In the genomic region with DNA sequence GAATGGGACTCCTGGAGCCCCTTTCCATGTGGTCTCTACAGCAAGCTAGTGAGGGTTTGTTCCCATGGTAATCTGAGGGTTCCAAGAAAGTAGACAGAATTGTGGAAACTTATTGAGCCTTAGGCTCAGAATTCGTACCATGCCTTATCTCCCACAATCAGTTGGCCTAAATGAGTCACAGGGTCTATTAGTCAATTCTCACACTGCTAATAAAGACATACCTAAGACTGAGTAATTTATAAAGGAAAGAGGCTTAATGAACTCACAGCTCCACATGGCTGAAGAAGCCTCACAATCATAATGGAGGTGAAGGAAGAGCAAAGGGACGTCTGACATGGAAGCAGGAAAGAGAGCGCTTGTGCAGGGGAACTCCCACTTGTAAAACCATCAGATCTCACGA, we compare ENCODE assay signal across 26 cellular contexts.
DNase-seq lines count a peak whose midpoint lies in the region; ATAC-seq and TF ChIP-seq lines count a peak whose summit lies in the region.
"Had no signal": no experiment of that assay in that cellular context is flagged by ENCODE, and none has a peak within 500 bp of the region (broad histone marks: within the 10 kb centered on the region; RNA-seq: fewer than 3 reads in every experiment).

No MANE protein-coding gene starts in this region.

- H3K4me2 ChIP-seq in PC-3 (ENCODE audit: low read length) = no peak overlapping the region

- H3K4me1 ChIP-seq in PC-3 (ENCODE audit: insufficient read depth, low read length) = no peaks in the 10 kb centered on the region
- H3K4me1 ChIP-seq: SJSA1 had no signal

- H3K27ac ChIP-seq in epithelial cell of prostate (no peak overlapping the region), PC-3 (ENCODE audit: low read length) (no peak overlapping the region)
- H3K27ac ChIP-seq: SJSA1 had no signal

- H3K9me3 ChIP-seq in PC-3 (ENCODE audit: low read length) = no peaks in the 10 kb centered on the region
- H3K9me3 ChIP-seq: SJSA1 had no signal

- no peaks in the 10 kb centered on the region for H3K9me2 ChIP-seq in PC-3 (replicated peaks; ENCODE audit: low read length)

- CTCF ChIA-PET in activated CD4-positive, alpha-beta T cell treated with anti-CD3 and anti-CD28 coated beads for 36 hours (lab: Charles Lee) = no interaction called here
- CTCF ChIA-PET in PC-3 (lab: Charles Lee) (interaction anchor here (0.6 kb wide), 1 partner anchor 20 kb away, joined by 3 read pairs; no protein-coding TSS in a partner anchor), GM10248 (lab: Yijun Ruan, JAX) (interaction anchor here (1.0 kb wide), 1 partner anchor 19 kb away, joined by 3 read pairs; no protein-coding TSS in a partner anchor)

- no peaks in the 10 kb centered on the region for H3K4me1 Mint-ChIP-seq in activated CD4-positive, alpha-beta T cell treated with anti-CD3 and anti-CD28 coated beads for 36 hours
- no peaks in the 10 kb centered on the region for H3K4me1 Mint-ChIP-seq in activated T-helper 17 cell treated with anti-CD3 and anti-CD28 coated beads, Interleukin-2, amount 50 U/mL, for 72 hours
- peaks cover 4% of the 10 kb centered on the region for H3K4me1 Mint-ChIP-seq in activated T-cell treated with anti-CD3 and anti-CD28 coated beads, Interleukin-2, amount 50 U/mL, for 24 hours (ENCODE audit: low read depth)

- H2AFZ ChIP-seq in PC-3 (ENCODE audit: low read length) = no peak overlapping the region

- H3K9ac ChIP-seq in PC-3 (ENCODE audit: low read length) = no peak overlapping the region

- H3K4me3 ChIP-seq in PC-3 (ENCODE audit: low read length) = no peak overlapping the region
- H3K4me3 ChIP-seq: SJSA1 had no signal

- no peaks in the 10 kb centered on the region for H3F3A ChIP-seq in PC-3 (ENCODE audit: low read length, unreplicated experiment)

- no peak overlapping the region for H3K27ac Mint-ChIP-seq in activated CD4-positive, alpha-beta T cell treated with anti-CD3 and anti-CD28 coated beads for 36 hours
- no peak overlapping the region for H3K27ac Mint-ChIP-seq in activated T-helper 17 cell treated with anti-CD3 and anti-CD28 coated beads, Interleukin-2, amount 50 U/mL, for 72 hours
- H3K27ac Mint-ChIP-seq in activated T-cell treated with anti-CD3 and anti-CD28 coated beads, Interleukin-2, amount 50 U/mL, for 24 hours = no peak overlapping the region
- H3K27ac Mint-ChIP-seq: CD8-positive, alpha-beta T cell had no signal

- H3K79me2 ChIP-seq in PC-3 (ENCODE audit: low read length) = no peaks in the 10 kb centered on the region

- H3K27me3 Mint-ChIP-seq in activated CD4-positive, alpha-beta T cell treated with anti-CD3 and anti-CD28 coated beads for 36 hours = peaks cover 3% of the 10 kb centered on the region
- H3K27me3 Mint-ChIP-seq in activated T-helper 17 cell treated with anti-CD3 and anti-CD28 coated beads, Interleukin-2, amount 50 U/mL, for 72 hours = peaks cover 3% of the 10 kb centered on the region
- peaks cover 3% of the 10 kb centered on the region for H3K27me3 Mint-ChIP-seq in activated T-cell treated with anti-CD3 and anti-CD28 coated beads, Interleukin-2, amount 50 U/mL, for 24 hours

- no peaks in the 10 kb centered on the region for H3K36me3 ChIP-seq in PC-3 (ENCODE audit: low read depth, low read length)
- H3K36me3 ChIP-seq: SJSA1 had no signal

- no peaks in the 10 kb centered on the region for H3K9me3 Mint-ChIP-seq in activated CD4-positive, alpha-beta T cell treated with anti-CD3 and anti-CD28 coated beads for 36 hours (ENCODE audit: low read depth)
- no peaks in the 10 kb centered on the region for H3K9me3 Mint-ChIP-seq in activated T-helper 17 cell treated with anti-CD3 and anti-CD28 coated beads, Interleukin-2, amount 50 U/mL, for 72 hours
- peaks cover 5% of the 10 kb centered on the region for H3K9me3 Mint-ChIP-seq in activated T-cell treated with anti-CD3 and anti-CD28 coated beads, Interleukin-2, amount 50 U/mL, for 24 hours

- H3K4me3 Mint-ChIP-seq in activated CD4-positive, alpha-beta T cell treated with anti-CD3 and anti-CD28 coated beads for 36 hours = no peak overlapping the region
- no peak overlapping the region for H3K4me3 Mint-ChIP-seq in activated T-helper 17 cell treated with anti-CD3 and anti-CD28 coated beads, Interleukin-2, amount 50 U/mL, for 72 hours
- H3K4me3 Mint-ChIP-seq in activated T-cell treated with anti-CD3 and anti-CD28 coated beads, Interleukin-2, amount 50 U/mL, for 24 hours = no peak overlapping the region
- H3K4me3 Mint-ChIP-seq: CD8-positive, alpha-beta T cell had no signal

- peak; percentile 19 for ATAC-seq in activated CD4-positive, alpha-beta T cell treated with anti-CD3 and anti-CD28 coated beads for 36 hours
- peak; percentile 48 for ATAC-seq in activated T-helper 17 cell treated with anti-CD3 and anti-CD28 coated beads, Interleukin-2, amount 50 U/mL, for 72 hours (replicated peaks)
- no peak for ATAC-seq in PC-3
- no peak for ATAC-seq in HG02678 (IDR thresholded peaks at IDR 0.05; ENCODE audit: unreplicated experiment)
- ATAC-seq: CD8-positive, alpha-beta T cell; Panc1; Right ventricle myocardium inferior had no signal

- POLR2A ChIA-PET in activated CD4-positive, alpha-beta T cell treated with anti-CD3 and anti-CD28 coated beads for 36 hours (lab: Charles Lee) = no interaction called here
- POLR2A ChIA-PET in PC-3 (lab: Charles Lee; ENCODE audit: unreplicated experiment) = no interaction called here
- POLR2A ChIA-PET in GM10248 (lab: Yijun Ruan, JAX) = no interaction called here

- H3K36me3 Mint-ChIP-seq in activated CD4-positive, alpha-beta T cell treated with anti-CD3 and anti-CD28 coated beads for 36 hours (ENCODE audit: low read depth) = no peaks in the 10 kb centered on the region
- H3K36me3 Mint-ChIP-seq in activated T-helper 17 cell treated with anti-CD3 and anti-CD28 coated beads, Interleukin-2, amount 50 U/mL, for 72 hours (ENCODE audit: low read depth) = no peaks in the 10 kb centered on the region
- H3K36me3 Mint-ChIP-seq in activated T-cell treated with anti-CD3 and anti-CD28 coated beads, Interleukin-2, amount 50 U/mL, for 24 hours (ENCODE audit: low read depth) = no peaks in the 10 kb centered on the region
- H3K36me3 Mint-ChIP-seq: CD8-positive, alpha-beta T cell had no signal

- no peaks in the 10 kb centered on the region for H4K20me1 ChIP-seq in PC-3 (ENCODE audit: low read length)

- TF ChIP-seq CTCF in PC-3 (conservative IDR thresholded peaks at IDR 0.05; ENCODE audit: low read depth, low read length) = no peak
- no peak for TF ChIP-seq CTCF in GM10248 (IDR thresholded peaks at IDR 0.05; ENCODE audit: control extremely low read depth, extremely low read depth, low read depth, missing control alignments)

- no TSS peak for BruUV-seq in PC-3 (replicated peaks; lab: Mats Ljungman, UMichigan)

- intact Hi-C loops in activated CD4-positive, alpha-beta T cell treated with anti-CD3 and anti-CD28 coated beads for 36 hours (cut with DNase I, micrococcal nuclease) = no loop called here
- intact Hi-C loops in PC-3 (cut with micrococcal nuclease) = no loop called here

- peaks cover 7% of the 10 kb centered on the region; the same call in 1 of the 2 replicates for H3K27me3 ChIP-seq in PC-3 (ENCODE audit: low read length)
- H3K27me3 ChIP-seq: SJSA1 had no signal

- no peak for DNase-seq in activated CD4-positive, alpha-beta T cell treated with anti-CD3 and anti-CD28 coated beads for 36 hours
- no peak for DNase-seq in activated CD4-positive, alpha-beta T cell treated with anti-CD3 and anti-CD28 coated beads for 48 hours
- peak; percentile 44 for DNase-seq in epithelial cell of prostate (ENCODE audit: low read depth, low spot score)
- DNase-seq in PC-3 = no peak
- DNase-seq in activated T-cell treated with anti-CD3 and anti-CD28 coated beads, Interleukin-2, amount 50 U/mL, for 24 hours = no peak
- no peak for DNase-seq in GM10248 (ENCODE audit: extremely low spot score)
- DNase-seq: 8988T; AML-193; C1 segment of cervical spinal cord; CD8-positive, alpha-beta T cell; DND-41; GDM1; Kasumi-1; MM.1S; NCI-H1048; NCI-H1436; NCI-H187 treated with DMSO at 0.1 percent for 48 hours; NCI-H2107; NCI-H226; NCI-H510A treated with DMSO at 0.1 percent for 48 hours; NCI-H748 treated with DMSO at 0.1 percent for 48 hours had no signal

Comparison
In these comparisons a context has a peak if more than half of its experiments do, and no peak if none do; other contexts are left out.
1. ATAC-seq: peak in activated CD4-positive, alpha-beta T cell treated with anti-CD3 and anti-CD28 coated beads for 36 hours (single experiment) and activated T-helper 17 cell treated with anti-CD3 and anti-CD28 coated beads, Interleukin-2, amount 50 U/mL, for 72 hours (single experiment); none in PC-3 (single experiment) and HG02678 (single experiment).